Comparison of ENCODE assay signal across 1 cellular context in the genomic region with DNA sequence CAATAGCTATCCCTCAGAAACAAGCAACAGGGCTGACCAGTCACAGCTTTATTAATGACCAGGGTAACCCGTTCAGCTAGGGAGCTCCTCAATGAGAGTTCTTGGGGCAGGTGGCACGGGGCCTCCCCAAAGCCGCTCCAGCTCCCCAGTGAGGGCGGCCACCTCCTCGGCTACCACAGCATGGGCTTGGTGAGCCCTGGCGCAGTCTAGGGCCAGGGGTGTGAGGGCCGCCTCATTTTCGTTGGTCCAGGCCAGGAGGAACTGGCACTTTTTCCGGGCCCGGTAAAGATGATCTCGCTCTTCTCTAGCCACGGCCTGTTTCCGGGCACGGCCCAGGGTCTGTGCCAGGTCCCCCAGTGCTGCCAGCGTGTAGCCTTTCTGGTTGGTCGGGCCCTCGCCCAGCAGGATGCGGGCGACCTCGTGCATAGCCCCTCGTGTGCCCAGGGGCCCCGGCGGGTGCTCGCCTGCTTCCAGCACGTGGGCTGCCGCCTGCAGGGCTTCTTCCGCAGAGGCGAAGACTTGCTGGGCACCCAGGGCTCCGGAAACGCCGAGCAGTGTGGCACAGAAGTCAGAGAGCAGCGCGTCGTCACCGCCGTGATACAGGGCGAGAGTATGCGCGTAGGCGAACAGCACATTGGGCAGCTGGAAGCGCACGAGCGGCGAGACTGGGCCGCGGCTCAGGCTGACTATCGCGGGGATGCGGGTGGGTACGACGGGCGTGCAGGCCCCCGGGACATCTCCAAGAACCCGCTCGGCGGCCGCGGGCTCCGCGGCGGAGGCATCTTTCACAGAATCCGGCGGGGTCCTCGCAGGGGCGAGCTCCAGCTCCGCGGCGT.
TF ChIP-seq lines count a peak whose summit lies in the region.

No MANE protein-coding gene starts in this region.

TF ChIP-seq in WTC11, 78 proteins besides CTCF, POLR2A, EP300 and RAD21 (continued from another document):
- TF ChIP-seq, protein P1, sequence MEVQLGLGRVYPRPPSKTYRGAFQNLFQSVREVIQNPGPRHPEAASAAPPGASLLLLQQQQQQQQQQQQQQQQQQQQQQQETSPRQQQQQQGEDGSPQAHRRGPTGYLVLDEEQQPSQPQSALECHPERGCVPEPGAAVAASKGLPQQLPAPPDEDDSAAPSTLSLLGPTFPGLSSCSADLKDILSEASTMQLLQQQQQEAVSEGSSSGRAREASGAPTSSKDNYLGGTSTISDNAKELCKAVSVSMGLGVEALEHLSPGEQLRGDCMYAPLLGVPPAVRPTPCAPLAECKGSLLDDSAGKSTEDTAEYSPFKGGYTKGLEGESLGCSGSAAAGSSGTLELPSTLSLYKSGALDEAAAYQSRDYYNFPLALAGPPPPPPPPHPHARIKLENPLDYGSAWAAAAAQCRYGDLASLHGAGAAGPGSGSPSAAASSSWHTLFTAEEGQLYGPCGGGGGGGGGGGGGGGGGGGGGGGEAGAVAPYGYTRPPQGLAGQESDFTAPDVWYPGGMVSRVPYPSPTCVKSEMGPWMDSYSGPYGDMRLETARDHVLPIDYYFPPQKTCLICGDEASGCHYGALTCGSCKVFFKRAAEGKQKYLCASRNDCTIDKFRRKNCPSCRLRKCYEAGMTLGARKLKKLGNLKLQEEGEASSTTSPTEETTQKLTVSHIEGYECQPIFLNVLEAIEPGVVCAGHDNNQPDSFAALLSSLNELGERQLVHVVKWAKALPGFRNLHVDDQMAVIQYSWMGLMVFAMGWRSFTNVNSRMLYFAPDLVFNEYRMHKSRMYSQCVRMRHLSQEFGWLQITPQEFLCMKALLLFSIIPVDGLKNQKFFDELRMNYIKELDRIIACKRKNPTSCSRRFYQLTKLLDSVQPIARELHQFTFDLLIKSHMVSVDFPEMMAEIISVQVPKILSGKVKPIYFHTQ (CRISPR knock-in tag; IDR thresholded peaks at IDR 0.05) = no peak
- TF ChIP-seq, protein P2, sequence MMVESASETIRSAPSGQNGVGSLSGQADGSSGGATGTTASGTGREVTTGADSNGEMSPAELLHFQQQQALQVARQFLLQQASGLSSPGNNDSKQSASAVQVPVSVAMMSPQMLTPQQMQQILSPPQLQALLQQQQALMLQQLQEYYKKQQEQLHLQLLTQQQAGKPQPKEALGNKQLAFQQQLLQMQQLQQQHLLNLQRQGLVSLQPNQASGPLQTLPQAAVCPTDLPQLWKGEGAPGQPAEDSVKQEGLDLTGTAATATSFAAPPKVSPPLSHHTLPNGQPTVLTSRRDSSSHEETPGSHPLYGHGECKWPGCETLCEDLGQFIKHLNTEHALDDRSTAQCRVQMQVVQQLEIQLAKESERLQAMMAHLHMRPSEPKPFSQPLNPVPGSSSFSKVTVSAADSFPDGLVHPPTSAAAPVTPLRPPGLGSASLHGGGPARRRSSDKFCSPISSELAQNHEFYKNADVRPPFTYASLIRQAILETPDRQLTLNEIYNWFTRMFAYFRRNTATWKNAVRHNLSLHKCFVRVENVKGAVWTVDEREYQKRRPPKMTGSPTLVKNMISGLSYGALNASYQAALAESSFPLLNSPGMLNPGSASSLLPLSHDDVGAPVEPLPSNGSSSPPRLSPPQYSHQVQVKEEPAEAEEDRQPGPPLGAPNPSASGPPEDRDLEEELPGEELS (CRISPR knock-in tag; IDR thresholded peaks at IDR 0.05) = peak; percentile 78
- TF ChIP-seq, protein P3, sequence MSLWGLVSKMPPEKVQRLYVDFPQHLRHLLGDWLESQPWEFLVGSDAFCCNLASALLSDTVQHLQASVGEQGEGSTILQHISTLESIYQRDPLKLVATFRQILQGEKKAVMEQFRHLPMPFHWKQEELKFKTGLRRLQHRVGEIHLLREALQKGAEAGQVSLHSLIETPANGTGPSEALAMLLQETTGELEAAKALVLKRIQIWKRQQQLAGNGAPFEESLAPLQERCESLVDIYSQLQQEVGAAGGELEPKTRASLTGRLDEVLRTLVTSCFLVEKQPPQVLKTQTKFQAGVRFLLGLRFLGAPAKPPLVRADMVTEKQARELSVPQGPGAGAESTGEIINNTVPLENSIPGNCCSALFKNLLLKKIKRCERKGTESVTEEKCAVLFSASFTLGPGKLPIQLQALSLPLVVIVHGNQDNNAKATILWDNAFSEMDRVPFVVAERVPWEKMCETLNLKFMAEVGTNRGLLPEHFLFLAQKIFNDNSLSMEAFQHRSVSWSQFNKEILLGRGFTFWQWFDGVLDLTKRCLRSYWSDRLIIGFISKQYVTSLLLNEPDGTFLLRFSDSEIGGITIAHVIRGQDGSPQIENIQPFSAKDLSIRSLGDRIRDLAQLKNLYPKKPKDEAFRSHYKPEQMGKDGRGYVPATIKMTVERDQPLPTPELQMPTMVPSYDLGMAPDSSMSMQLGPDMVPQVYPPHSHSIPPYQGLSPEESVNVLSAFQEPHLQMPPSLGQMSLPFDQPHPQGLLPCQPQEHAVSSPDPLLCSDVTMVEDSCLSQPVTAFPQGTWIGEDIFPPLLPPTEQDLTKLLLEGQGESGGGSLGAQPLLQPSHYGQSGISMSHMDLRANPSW (CRISPR knock-in tag; conservative IDR thresholded peaks at IDR 0.05; ENCODE audit: low read depth) = no peak
- no peak for TF ChIP-seq JAZF1 (CRISPR knock-in tag; IDR thresholded peaks at IDR 0.05)
- TF ChIP-seq, protein P4, sequence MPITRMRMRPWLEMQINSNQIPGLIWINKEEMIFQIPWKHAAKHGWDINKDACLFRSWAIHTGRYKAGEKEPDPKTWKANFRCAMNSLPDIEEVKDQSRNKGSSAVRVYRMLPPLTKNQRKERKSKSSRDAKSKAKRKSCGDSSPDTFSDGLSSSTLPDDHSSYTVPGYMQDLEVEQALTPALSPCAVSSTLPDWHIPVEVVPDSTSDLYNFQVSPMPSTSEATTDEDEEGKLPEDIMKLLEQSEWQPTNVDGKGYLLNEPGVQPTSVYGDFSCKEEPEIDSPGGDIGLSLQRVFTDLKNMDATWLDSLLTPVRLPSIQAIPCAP (CRISPR knock-in tag; IDR thresholded peaks at IDR 0.05) = peak; percentile 87; the same call in 1 of the 2 replicates
- peak; percentile 48; the same call in 1 of the 2 replicates for TF ChIP-seq FOXK1 (CRISPR knock-in tag; IDR thresholded peaks at IDR 0.05)
- TF ChIP-seq, protein P5, sequence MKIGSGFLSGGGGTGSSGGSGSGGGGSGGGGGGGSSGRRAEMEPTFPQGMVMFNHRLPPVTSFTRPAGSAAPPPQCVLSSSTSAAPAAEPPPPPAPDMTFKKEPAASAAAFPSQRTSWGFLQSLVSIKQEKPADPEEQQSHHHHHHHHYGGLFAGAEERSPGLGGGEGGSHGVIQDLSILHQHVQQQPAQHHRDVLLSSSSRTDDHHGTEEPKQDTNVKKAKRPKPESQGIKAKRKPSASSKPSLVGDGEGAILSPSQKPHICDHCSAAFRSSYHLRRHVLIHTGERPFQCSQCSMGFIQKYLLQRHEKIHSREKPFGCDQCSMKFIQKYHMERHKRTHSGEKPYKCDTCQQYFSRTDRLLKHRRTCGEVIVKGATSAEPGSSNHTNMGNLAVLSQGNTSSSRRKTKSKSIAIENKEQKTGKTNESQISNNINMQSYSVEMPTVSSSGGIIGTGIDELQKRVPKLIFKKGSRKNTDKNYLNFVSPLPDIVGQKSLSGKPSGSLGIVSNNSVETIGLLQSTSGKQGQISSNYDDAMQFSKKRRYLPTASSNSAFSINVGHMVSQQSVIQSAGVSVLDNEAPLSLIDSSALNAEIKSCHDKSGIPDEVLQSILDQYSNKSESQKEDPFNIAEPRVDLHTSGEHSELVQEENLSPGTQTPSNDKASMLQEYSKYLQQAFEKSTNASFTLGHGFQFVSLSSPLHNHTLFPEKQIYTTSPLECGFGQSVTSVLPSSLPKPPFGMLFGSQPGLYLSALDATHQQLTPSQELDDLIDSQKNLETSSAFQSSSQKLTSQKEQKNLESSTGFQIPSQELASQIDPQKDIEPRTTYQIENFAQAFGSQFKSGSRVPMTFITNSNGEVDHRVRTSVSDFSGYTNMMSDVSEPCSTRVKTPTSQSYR (CRISPR knock-in tag; IDR thresholded peaks at IDR 0.05) = peak; percentile 92
- TF ChIP-seq, protein P6, sequence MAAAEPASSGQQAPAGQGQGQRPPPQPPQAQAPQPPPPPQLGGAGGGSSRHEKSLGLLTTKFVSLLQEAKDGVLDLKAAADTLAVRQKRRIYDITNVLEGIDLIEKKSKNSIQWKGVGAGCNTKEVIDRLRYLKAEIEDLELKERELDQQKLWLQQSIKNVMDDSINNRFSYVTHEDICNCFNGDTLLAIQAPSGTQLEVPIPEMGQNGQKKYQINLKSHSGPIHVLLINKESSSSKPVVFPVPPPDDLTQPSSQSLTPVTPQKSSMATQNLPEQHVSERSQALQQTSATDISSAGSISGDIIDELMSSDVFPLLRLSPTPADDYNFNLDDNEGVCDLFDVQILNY (CRISPR knock-in tag; IDR thresholded peaks at IDR 0.05) = peak; percentile 79
- TF ChIP-seq, protein P7, sequence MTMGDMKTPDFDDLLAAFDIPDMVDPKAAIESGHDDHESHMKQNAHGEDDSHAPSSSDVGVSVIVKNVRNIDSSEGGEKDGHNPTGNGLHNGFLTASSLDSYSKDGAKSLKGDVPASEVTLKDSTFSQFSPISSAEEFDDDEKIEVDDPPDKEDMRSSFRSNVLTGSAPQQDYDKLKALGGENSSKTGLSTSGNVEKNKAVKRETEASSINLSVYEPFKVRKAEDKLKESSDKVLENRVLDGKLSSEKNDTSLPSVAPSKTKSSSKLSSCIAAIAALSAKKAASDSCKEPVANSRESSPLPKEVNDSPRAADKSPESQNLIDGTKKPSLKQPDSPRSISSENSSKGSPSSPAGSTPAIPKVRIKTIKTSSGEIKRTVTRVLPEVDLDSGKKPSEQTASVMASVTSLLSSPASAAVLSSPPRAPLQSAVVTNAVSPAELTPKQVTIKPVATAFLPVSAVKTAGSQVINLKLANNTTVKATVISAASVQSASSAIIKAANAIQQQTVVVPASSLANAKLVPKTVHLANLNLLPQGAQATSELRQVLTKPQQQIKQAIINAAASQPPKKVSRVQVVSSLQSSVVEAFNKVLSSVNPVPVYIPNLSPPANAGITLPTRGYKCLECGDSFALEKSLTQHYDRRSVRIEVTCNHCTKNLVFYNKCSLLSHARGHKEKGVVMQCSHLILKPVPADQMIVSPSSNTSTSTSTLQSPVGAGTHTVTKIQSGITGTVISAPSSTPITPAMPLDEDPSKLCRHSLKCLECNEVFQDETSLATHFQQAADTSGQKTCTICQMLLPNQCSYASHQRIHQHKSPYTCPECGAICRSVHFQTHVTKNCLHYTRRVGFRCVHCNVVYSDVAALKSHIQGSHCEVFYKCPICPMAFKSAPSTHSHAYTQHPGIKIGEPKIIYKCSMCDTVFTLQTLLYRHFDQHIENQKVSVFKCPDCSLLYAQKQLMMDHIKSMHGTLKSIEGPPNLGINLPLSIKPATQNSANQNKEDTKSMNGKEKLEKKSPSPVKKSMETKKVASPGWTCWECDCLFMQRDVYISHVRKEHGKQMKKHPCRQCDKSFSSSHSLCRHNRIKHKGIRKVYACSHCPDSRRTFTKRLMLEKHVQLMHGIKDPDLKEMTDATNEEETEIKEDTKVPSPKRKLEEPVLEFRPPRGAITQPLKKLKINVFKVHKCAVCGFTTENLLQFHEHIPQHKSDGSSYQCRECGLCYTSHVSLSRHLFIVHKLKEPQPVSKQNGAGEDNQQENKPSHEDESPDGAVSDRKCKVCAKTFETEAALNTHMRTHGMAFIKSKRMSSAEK (CRISPR knock-in tag; IDR thresholded peaks at IDR 0.05; ENCODE audit: borderline replicate concordance) = no peak
- no peak for TF ChIP-seq CREM (CRISPR knock-in tag; IDR thresholded peaks at IDR 0.05)
- TF ChIP-seq, protein P8, sequence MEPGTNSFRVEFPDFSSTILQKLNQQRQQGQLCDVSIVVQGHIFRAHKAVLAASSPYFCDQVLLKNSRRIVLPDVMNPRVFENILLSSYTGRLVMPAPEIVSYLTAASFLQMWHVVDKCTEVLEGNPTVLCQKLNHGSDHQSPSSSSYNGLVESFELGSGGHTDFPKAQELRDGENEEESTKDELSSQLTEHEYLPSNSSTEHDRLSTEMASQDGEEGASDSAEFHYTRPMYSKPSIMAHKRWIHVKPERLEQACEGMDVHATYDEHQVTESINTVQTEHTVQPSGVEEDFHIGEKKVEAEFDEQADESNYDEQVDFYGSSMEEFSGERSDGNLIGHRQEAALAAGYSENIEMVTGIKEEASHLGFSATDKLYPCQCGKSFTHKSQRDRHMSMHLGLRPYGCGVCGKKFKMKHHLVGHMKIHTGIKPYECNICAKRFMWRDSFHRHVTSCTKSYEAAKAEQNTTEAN (CRISPR knock-in tag; IDR thresholded peaks at IDR 0.05) = peak; percentile 83; the same call in 1 of the 2 replicates
- no peak for TF ChIP-seq ZNF121 (CRISPR knock-in tag; IDR thresholded peaks at IDR 0.05)
- TF ChIP-seq JUN (CRISPR knock-in tag; IDR thresholded peaks at IDR 0.05) = 0 out of 2 replicates have a peak, but pooled peaks have one; percentile 63
- TF ChIP-seq MXD4 (CRISPR knock-in tag; IDR thresholded peaks at IDR 0.05; ENCODE audit: borderline replicate concordance) = no peak
- TF ChIP-seq, protein P9, sequence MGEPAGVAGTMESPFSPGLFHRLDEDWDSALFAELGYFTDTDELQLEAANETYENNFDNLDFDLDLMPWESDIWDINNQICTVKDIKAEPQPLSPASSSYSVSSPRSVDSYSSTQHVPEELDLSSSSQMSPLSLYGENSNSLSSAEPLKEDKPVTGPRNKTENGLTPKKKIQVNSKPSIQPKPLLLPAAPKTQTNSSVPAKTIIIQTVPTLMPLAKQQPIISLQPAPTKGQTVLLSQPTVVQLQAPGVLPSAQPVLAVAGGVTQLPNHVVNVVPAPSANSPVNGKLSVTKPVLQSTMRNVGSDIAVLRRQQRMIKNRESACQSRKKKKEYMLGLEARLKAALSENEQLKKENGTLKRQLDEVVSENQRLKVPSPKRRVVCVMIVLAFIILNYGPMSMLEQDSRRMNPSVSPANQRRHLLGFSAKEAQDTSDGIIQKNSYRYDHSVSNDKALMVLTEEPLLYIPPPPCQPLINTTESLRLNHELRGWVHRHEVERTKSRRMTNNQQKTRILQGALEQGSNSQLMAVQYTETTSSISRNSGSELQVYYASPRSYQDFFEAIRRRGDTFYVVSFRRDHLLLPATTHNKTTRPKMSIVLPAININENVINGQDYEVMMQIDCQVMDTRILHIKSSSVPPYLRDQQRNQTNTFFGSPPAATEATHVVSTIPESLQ (CRISPR knock-in tag; IDR thresholded peaks at IDR 0.05) = no peak
- TF ChIP-seq ZNF219 (CRISPR knock-in tag; IDR thresholded peaks at IDR 0.05; ENCODE audit: borderline replicate concordance) = peak; percentile 86; the same call in 1 of the 2 replicates
- TF ChIP-seq TEAD1 (CRISPR knock-in tag; IDR thresholded peaks at IDR 0.05) = peak; percentile 90
- TF ChIP-seq, protein P10, sequence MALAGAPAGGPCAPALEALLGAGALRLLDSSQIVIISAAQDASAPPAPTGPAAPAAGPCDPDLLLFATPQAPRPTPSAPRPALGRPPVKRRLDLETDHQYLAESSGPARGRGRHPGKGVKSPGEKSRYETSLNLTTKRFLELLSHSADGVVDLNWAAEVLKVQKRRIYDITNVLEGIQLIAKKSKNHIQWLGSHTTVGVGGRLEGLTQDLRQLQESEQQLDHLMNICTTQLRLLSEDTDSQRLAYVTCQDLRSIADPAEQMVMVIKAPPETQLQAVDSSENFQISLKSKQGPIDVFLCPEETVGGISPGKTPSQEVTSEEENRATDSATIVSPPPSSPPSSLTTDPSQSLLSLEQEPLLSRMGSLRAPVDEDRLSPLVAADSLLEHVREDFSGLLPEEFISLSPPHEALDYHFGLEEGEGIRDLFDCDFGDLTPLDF (CRISPR knock-in tag; IDR thresholded peaks at IDR 0.05) = peak; percentile 95
- no peak for TF ChIP-seq TCF7 (CRISPR knock-in tag; IDR thresholded peaks at IDR 0.05; ENCODE audit: low read depth)
- TF ChIP-seq FOXP1 (CRISPR knock-in tag; IDR thresholded peaks at IDR 0.05; ENCODE audit: borderline replicate concordance) = peak; percentile 94; the same call in 1 of the 2 replicates
TF ChIP-seq in WTC11: peak in this region for 38.
